In the genomic region with DNA sequence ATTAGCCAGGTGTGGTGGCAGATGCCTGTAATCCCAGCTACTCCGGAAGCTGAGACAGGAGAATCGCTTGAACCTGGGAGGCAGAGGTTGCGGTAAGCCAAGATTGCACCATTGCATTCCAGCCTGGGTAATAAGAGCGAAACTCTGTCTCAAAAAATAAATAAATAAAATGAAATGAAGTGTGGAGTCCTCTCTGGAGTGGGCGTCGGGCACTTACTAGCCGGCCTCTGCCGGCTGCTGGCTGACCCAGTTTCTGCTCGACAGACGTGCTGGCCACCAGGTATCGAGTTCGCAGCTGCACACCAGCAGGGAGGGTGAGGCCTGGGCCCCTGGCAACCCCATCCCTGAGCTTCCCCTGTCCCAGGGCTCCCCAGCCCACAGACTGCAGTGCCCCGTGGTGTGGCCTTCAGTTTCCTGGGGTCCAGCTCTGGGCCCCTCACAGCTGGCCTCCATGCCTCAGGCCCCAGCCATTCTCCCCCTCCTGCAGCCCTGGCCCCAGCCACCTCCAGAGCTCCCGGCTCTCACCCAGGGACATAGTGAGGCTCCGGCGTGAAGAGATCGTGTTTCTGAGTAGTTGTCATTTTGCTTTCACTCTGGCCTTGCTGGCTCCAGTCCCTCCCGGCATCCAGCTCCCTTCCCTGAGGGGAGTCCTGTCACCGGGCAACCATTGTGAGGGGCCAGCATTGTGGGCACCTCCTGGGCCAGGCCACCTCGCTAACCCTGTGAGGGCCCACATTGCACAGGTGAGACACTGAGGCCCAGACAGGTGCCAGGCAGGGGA, we compare ENCODE assay signal across 24 cellular contexts. TPM values are rescaled to one million over a fixed set of nuclear protein-coding genes. Genes with fewer than 3 reads are reported as not detected.
DNase-seq lines count a peak whose midpoint lies in the region; FAIRE-seq and TF ChIP-seq lines count a peak whose summit lies in the region.
"Had no signal": no experiment of that assay in that cellular context is flagged by ENCODE, and none has a peak within 500 bp of the region (broad histone marks: within the 10 kb centered on the region; RNA-seq: fewer than 3 reads in every experiment).

No MANE protein-coding gene starts in this region.

- H3K14ac ChIP-seq in neuronal stem cell (ENCODE audit: low read length): no peak overlapping the region

- H3K36me3 Mint-ChIP-seq in astrocyte (ENCODE audit: low read depth, unreplicated experiment): peaks cover 5% of the 10 kb centered on the region
- H3K36me3 Mint-ChIP-seq: memory B cell had no signal

- peaks cover 17% of the 10 kb centered on the region for H3K4me1 Mint-ChIP-seq in astrocyte (ENCODE audit: low read depth, unreplicated experiment)

- H3K9ac ChIP-seq in astrocyte (ENCODE audit: low read length) (no peak overlapping the region), neuronal stem cell (ENCODE audit: low read depth, low read length, poor library complexity) (no peak overlapping the region)

- H3K27ac ChIP-seq in astrocyte (ENCODE audit: low read depth, low read length): no peak overlapping the region
- H3K27ac ChIP-seq in neuronal stem cell (replicated peaks; ENCODE audit: low read length): no peak overlapping the region
- H3K27ac ChIP-seq: right lobe of liver had no signal

- peaks cover 23% of the 10 kb centered on the region for H3K79me2 ChIP-seq in astrocyte (ENCODE audit: insufficient read depth, low read length)

- peaks cover 10% of the 10 kb centered on the region for H3K79me1 ChIP-seq in neuronal stem cell (ENCODE audit: low read depth, low read length)

- H2AFZ ChIP-seq in astrocyte (ENCODE audit: low read depth, low read length) (no peak overlapping the region), neuronal stem cell (ENCODE audit: low read length) (peak overlapping the region; percentile 66)

- no peak for FAIRE-seq in astrocyte (lab: Jason Lieb, UNC)

- H3K36me3 ChIP-seq in astrocyte (ENCODE audit: insufficient read depth, low read length) (peaks cover 7% of the 10 kb centered on the region), neuronal stem cell (replicated peaks in 1 of 2; ENCODE audit: control insufficient read depth in 2 of 2, insufficient read depth in 2 of 2, low read length in 2 of 2) (peaks cover 16 to 20% of the 10 kb centered on the region in 2 donors)

- peaks cover 29% of the 10 kb centered on the region for H4K20me1 ChIP-seq in astrocyte (ENCODE audit: insufficient read depth, low read length)

- no peaks in the 10 kb centered on the region for H3K9me3 Mint-ChIP-seq in astrocyte (ENCODE audit: unreplicated experiment)
- H3K9me3 Mint-ChIP-seq: activated B cell treated with CpG ODN at 0.5 μM for 24 hours; activated CD4-positive, alpha-beta memory T cell treated with anti-CD3 and anti-CD28 coated beads, Interleukin-2, amount 10 ng/mL, durations not matched to agents 7 days and 5 days; CD8-positive, alpha-beta T cell; memory B cell had no signal

- H3K4me3 Mint-ChIP-seq in astrocyte (ENCODE audit: unreplicated experiment): peak overlapping the region; percentile 41
- H3K4me3 Mint-ChIP-seq: activated B cell treated with CpG ODN at 0.5 μM for 24 hours; activated CD4-positive, alpha-beta memory T cell treated with anti-CD3 and anti-CD28 coated beads, Interleukin-2, amount 10 ng/mL, durations not matched to agents 7 days and 5 days; CD8-positive, alpha-beta T cell; memory B cell had no signal

- peak overlapping the region; percentile 28 for H4K91ac ChIP-seq in neuronal stem cell (ENCODE audit: low read depth, low read length, poor library complexity)

- no peak for TF ChIP-seq CTCF in astrocyte (IDR thresholded peaks at IDR 0.05; ENCODE audit: insufficient read depth, low read depth, low read length)

- H3K9me3 ChIP-seq in astrocyte (ENCODE audit: insufficient read depth, low read depth, low read length) (no peaks in the 10 kb centered on the region), neuronal stem cell (replicated peaks in 1 of 2; ENCODE audit: control insufficient read depth in 2 of 2, insufficient read depth in 1 of 2, low read depth in 1 of 2, low read length in 2 of 2) (no peaks in the 10 kb centered on the region)
- H3K9me3 ChIP-seq: right lobe of liver had no signal

- H3K27me3 Mint-ChIP-seq in astrocyte (ENCODE audit: low read depth, unreplicated experiment): peaks cover 4% of the 10 kb centered on the region
- H3K27me3 Mint-ChIP-seq: activated B cell treated with CpG ODN at 0.5 μM for 24 hours; activated CD4-positive, alpha-beta memory T cell treated with anti-CD3 and anti-CD28 coated beads, Interleukin-2, amount 10 ng/mL, durations not matched to agents 7 days and 5 days had no signal

- no CpG with 5 or more reads among the region's 20 CpGs for WGBS in neuronal stem cell (ENCODE audit: extremely low coverage in 2 of 2, insufficient read length in 2 of 2, insufficient replicate concordance in 1 of 2), 2 donors

- H3K18ac ChIP-seq in neuronal stem cell (ENCODE audit: low read length): peak overlapping the region; percentile 75

- H3K27ac Mint-ChIP-seq in astrocyte (ENCODE audit: unreplicated experiment): no peak overlapping the region
- H3K27ac Mint-ChIP-seq: activated B cell treated with CpG ODN at 0.5 μM for 24 hours; activated CD4-positive, alpha-beta memory T cell treated with anti-CD3 and anti-CD28 coated beads, Interleukin-2, amount 10 ng/mL, durations not matched to agents 7 days and 5 days; CD8-positive, alpha-beta T cell; memory B cell had no signal

- H2AK5ac ChIP-seq in neuronal stem cell (ENCODE audit: low read depth, low read length): peak overlapping the region; percentile 95

- H3K4me1 ChIP-seq in astrocyte (ENCODE audit: insufficient read depth, low read length) (peaks cover 14% of the 10 kb centered on the region), neuronal stem cell (ENCODE audit: control insufficient read depth in 2 of 2, insufficient read depth in 1 of 2, low read depth in 1 of 2, low read length in 2 of 2) (peaks cover 15 to 38% of the 10 kb centered on the region in 2 donors)

- peak overlapping the region; percentile 11 for H3K23ac ChIP-seq in neuronal stem cell (ENCODE audit: low read depth, low read length, poor library complexity)

- peak overlapping the region; percentile 84 for H2BK15ac ChIP-seq in neuronal stem cell (ENCODE audit: low read length)

- H2BK120ac ChIP-seq in neuronal stem cell (ENCODE audit: low read depth, low read length): no peak overlapping the region

- in situ Hi-C loops in ACHN (cut with HindIII; ENCODE audit: low pct_ligation_motif_present, low pct_unique_long_range_greater_than_20kb, low sequenced_read_pairs): no loop called here

- no peak overlapping the region for H4K8ac ChIP-seq in neuronal stem cell (ENCODE audit: low read depth, low read length)

- H3K4me2 ChIP-seq in astrocyte (ENCODE audit: low read length): no peak overlapping the region
- peak overlapping the region; percentile 12 for H3K4me2 ChIP-seq in neuronal stem cell (ENCODE audit: insufficient read depth, low read length, poor library complexity, severe bottlenecking)

- peak overlapping the region; percentile 88 for H2BK5ac ChIP-seq in neuronal stem cell (ENCODE audit: low read length)

- H3K4me3 ChIP-seq in astrocyte (ENCODE audit: insufficient read depth, low read depth, low read length) (no peak overlapping the region), neuronal stem cell (ENCODE audit: low read length in 2 of 2) (no peak overlapping the region)
- H3K4me3 ChIP-seq: right lobe of liver had no signal

- H3K4ac ChIP-seq in neuronal stem cell (ENCODE audit: low read length): no peak overlapping the region

- DNase-seq in COLO668 (lab: John Stamatoyannopoulos, UW; ENCODE audit: unreplicated experiment): peak; percentile 68
- DNase-seq in NCI-H1092 (lab: John Stamatoyannopoulos, UW): peak; percentile 21
- no peak for DNase-seq in astrocyte (ENCODE audit: low read depth)
- DNase-seq in neuronal stem cell (ENCODE audit: low spot score): no peak
- no peak for DNase-seq in NCI-H2227 (lab: John Stamatoyannopoulos, UW; ENCODE audit: unreplicated experiment)
- no peak for DNase-seq in ACHN
- no peak for DNase-seq in DMS 273 (lab: John Stamatoyannopoulos, UW; ENCODE audit: unreplicated experiment)
- DNase-seq in NCI-H524 (lab: John Stamatoyannopoulos, UW): no peak
- DNase-seq: activated B cell treated with CpG ODN at 0.5 μM for 24 hours; activated CD4-positive, alpha-beta memory T cell treated with anti-CD3 and anti-CD28 coated beads, Interleukin-2, amount 10 ng/mL, durations not matched to agents 7 days and 5 days; activated T-cell treated with anti-CD3 and anti-CD28 coated beads for 4 hours; amniotic stem cell; CD8-positive, alpha-beta T cell; dermis blood vessel endothelial cell; HCEC 1CT; NCI-H1105 treated with DMSO at 0.1 percent for 48 hours; NCI-H2227 treated with DMSO at 0.1 percent for 48 hours; right lobe of liver; T1000 had no signal

- peak overlapping the region; percentile 90 for H2BK12ac ChIP-seq in neuronal stem cell (ENCODE audit: low read length)

- H3K27me3 ChIP-seq in astrocyte (ENCODE audit: insufficient read depth, low read length) (no peaks in the 10 kb centered on the region), neuronal stem cell (ENCODE audit: control insufficient read depth in 3 of 3, insufficient read depth in 3 of 3, low read depth in 1 of 3, low read length in 3 of 3) (peaks cover 0 to 2% (median 0%) of the 10 kb centered on the region in 3 experiments)
- H3K27me3 ChIP-seq: right lobe of liver had no signal

RNA-seq across cellular contexts. Expression of gene STPG3, which starts 3.8 kb away (rescaled TPM):
- not detected in 2 replicates for total RNA-seq in astrocyte
- polyA plus RNA-seq in neuronal stem cell (2013, experiment 1 of 2): 0.07 TPM
- not detected for polyA plus RNA-seq in neuronal stem cell (2013, experiment 2 of 2)
- total RNA-seq: activated B cell treated with CpG ODN at 0.5 μM for 24 hours; activated CD4-positive, alpha-beta memory T cell treated with anti-CD3 and anti-CD28 coated beads, Interleukin-2, amount 10 ng/mL, durations not matched to agents 7 days and 5 days; fibroblast of villous mesenchyme; LHCN-M2; right lobe of liver; temporal lobe had no signal

RNA-seq across cellular contexts. Expression of gene TUBB4B, which starts 6.2 kb away (rescaled TPM):
- 188 and 218 TPM in 2 replicates for total RNA-seq in astrocyte
- 358 TPM for polyA plus RNA-seq in neuronal stem cell (2013, experiment 1 of 2)
- 354 TPM for polyA plus RNA-seq in neuronal stem cell (2013, experiment 2 of 2)

RNA-seq across cellular contexts. Expression of gene NELFB, which starts 7.8 kb away (rescaled TPM):
- total RNA-seq in astrocyte: 45.8 and 48.9 TPM in 2 replicates
- polyA plus RNA-seq in neuronal stem cell (2013, experiment 1 of 2): 45.7 TPM
- polyA plus RNA-seq in neuronal stem cell (2013, experiment 2 of 2): 46.2 TPM

RNA-seq across cellular contexts. Expression of gene SLC34A3, which starts 16.6 kb away (rescaled TPM):
- total RNA-seq in astrocyte: 0.09 TPM in 1 of 2 replicates, not detected in the other
- polyA plus RNA-seq in neuronal stem cell (2013, experiment 1 of 2): not detected
- polyA plus RNA-seq in neuronal stem cell (2013, experiment 2 of 2): not detected
- total RNA-seq: activated B cell treated with CpG ODN at 0.5 μM for 24 hours; activated CD4-positive, alpha-beta memory T cell treated with anti-CD3 and anti-CD28 coated beads, Interleukin-2, amount 10 ng/mL, durations not matched to agents 7 days and 5 days; CD8-positive, alpha-beta T cell; dermis blood vessel endothelial cell; fibroblast of villous mesenchyme; osteocyte; right lobe of liver; temporal lobe had no signal

RNA-seq across cellular contexts. Expression of gene RNF224, which starts 20.0 kb away (rescaled TPM):
- total RNA-seq in astrocyte: 0.17 TPM in 1 of 2 replicates, not detected in the other
- not detected for polyA plus RNA-seq in neuronal stem cell (2013, experiment 1 of 2)
- not detected for polyA plus RNA-seq in neuronal stem cell (2013, experiment 2 of 2)
- total RNA-seq: activated B cell treated with CpG ODN at 0.5 μM for 24 hours; CD8-positive, alpha-beta T cell; dermis blood vessel endothelial cell; fibroblast of villous mesenchyme; osteocyte; right lobe of liver had no signal

Comparison
In these comparisons a context has a peak if more than half of its experiments do, and no peak if none do; other contexts are left out.
1. DNase-seq: peak in COLO668 (single experiment) and NCI-H1092 (single experiment); none in astrocyte (single experiment), neuronal stem cell (single experiment), NCI-H2227 (single experiment), ACHN (single experiment), DMS 273 (single experiment) and NCI-H524 (0 of 2).